ENCODE assay signal across 13 cellular contexts in genomic region chr12:12804432-12804886, GRCh38. TPM values are rescaled to one million over a fixed set of nuclear protein-coding genes. Genes with fewer than 3 reads are reported as not detected.
A peak's percentile ranks its signal among the peaks of the same experiment; 100 is the strongest.
DNase-seq lines count a peak whose midpoint lies in the region; TF ChIP-seq lines count a peak whose summit lies in the region.
"Had no signal": no experiment of that assay in that cellular context is flagged by ENCODE, and none has a peak within 500 bp of the region (broad histone marks: within the 10 kb centered on the region; RNA-seq: fewer than 3 reads in every experiment).

No MANE protein-coding gene starts in this region.

- H3K27me3 ChIP-seq in esophagus squamous epithelium (no peaks in the 10 kb centered on the region), ascending aorta (no peaks in the 10 kb centered on the region)
- H3K27me3 ChIP-seq: upper lobe of left lung had no signal

- H3K9me3 ChIP-seq in esophagus squamous epithelium (no peaks in the 10 kb centered on the region), ascending aorta (no peaks in the 10 kb centered on the region)
- H3K9me3 ChIP-seq: upper lobe of left lung had no signal

- no peaks in the 10 kb centered on the region for H3K36me3 ChIP-seq in esophagus squamous epithelium
- no peaks in the 10 kb centered on the region for H3K36me3 ChIP-seq in ascending aorta
- H3K36me3 ChIP-seq: upper lobe of left lung had no signal

- H3K27ac ChIP-seq in RWPE1 (peak overlapping the region; percentile 94), esophagus squamous epithelium (peak overlapping the region; percentile 74 to 90 (median 85)), skin epidermis (peak overlapping the region in 14 of 21 experiments; percentile 7 to 79 (median 56)), ascending aorta (no peak overlapping the region)
- H3K27ac ChIP-seq: SK-N-MC had no signal

- peaks cover 25 to 96% (median 53%) of the 10 kb centered on the region in 3 donors for H3K4me1 ChIP-seq in esophagus squamous epithelium
- H3K4me1 ChIP-seq in ascending aorta, result no peaks in the 10 kb centered on the region

- WGBS in esophagus squamous epithelium, 2 donors, result 24 to 46% methylated on average over 6 of the region's 6 CpGs

- DNase-seq in SIG-M5 treated with dmso at 0.1 percent for 504 hours (lab: John Stamatoyannopoulos, UW; ENCODE audit: unreplicated experiment) (peak; percentile 34), SIG-M5 (lab: John Stamatoyannopoulos, UW) (no peak), RWPE1 (ENCODE audit: low spot score) (peak; percentile 96), esophagus squamous epithelium (lab: John Stamatoyannopoulos, UW) (no peak), ascending aorta (ENCODE audit: low spot score in 2 of 2) (no peak), NCI-H1436 (lab: John Stamatoyannopoulos, UW) (no peak), HK-2 (ENCODE audit: unreplicated experiment) (no peak)
- DNase-seq: 8988T; activated naive CD4-positive, alpha-beta T cell treated with anti-CD3 and anti-CD28 coated beads, Interleukin-2, amount 50 U/mL, for 16 hours; MV-4-11; upper lobe of left lung had no signal

- CTCF ChIA-PET in RWPE1 (lab: Yijun Ruan, JAX), result interaction anchor here (0.6 to 0.7 kb wide), 2 partner anchors 11 to 176 kb away, joined by 3 to 4 read pairs; no protein-coding TSS in a partner anchor

- TF ChIP-seq CTCF in RWPE1 (conservative IDR thresholded peaks at IDR 0.05; ENCODE audit: low read depth), result no peak
- no peak for TF ChIP-seq CTCF in esophagus squamous epithelium (IDR thresholded peaks at IDR 0.05)
- no peak for TF ChIP-seq CTCF in ascending aorta (IDR thresholded peaks at IDR 0.05)

- POLR2A ChIA-PET in RWPE1 (lab: Yijun Ruan, JAX; ENCODE audit: low non-redundant PET), result interaction anchor here (0.6 to 1.3 kb wide), 4 partner anchors 30 to 276 kb away, joined by 3 to 6 read pairs (median 4); no protein-coding TSS in a partner anchor

- H3K4me3 ChIP-seq in esophagus squamous epithelium (no peak overlapping the region), skin epidermis (no peak overlapping the region), ascending aorta (no peak overlapping the region)
- H3K4me3 ChIP-seq: SK-N-MC, upper lobe of left lung had no signal

- TF ChIP-seq POLR2A in esophagus squamous epithelium (IDR thresholded peaks at IDR 0.05), result peak in 1 of 4 donors; percentile 13

- intact Hi-C loops in esophagus squamous epithelium (cut with DNase I), result no loop called here
- intact Hi-C loops in ascending aorta (cut with DNase I), result no loop called here

RNA-seq across cellular contexts. Expression of gene DDX47, which starts 8.7 kb away (rescaled TPM):
- total RNA-seq in esophagus squamous epithelium (10 to 100 TPM; 40.6 to 67.9 (median 55.3) TPM), ascending aorta (36.4 TPM)

RNA-seq across cellular contexts. Expression of gene APOLD1, which starts 19.0 kb away (rescaled TPM):
- total RNA-seq in esophagus squamous epithelium (10 to 100 TPM in 1 of 4 donors, 1 to 10 TPM in 3; 2.5 to 14.1 (median 6.8) TPM), ascending aorta (189 TPM)

Comparison
In these comparisons a context has a peak if more than half of its experiments do, and no peak if none do; other contexts are left out.
1. DNase-seq: peak in SIG-M5 treated with dmso at 0.1 percent for 504 hours (single experiment) and RWPE1 (single experiment); none in SIG-M5 (single experiment), esophagus squamous epithelium (single experiment), ascending aorta (0 of 2), NCI-H1436 (single experiment) and HK-2 (single experiment).
2. H3K27ac ChIP-seq: peak in RWPE1 (single experiment), esophagus squamous epithelium (4 of 4) and skin epidermis (14 of 21); none in ascending aorta (0 of 2).
3. RNA of gene APOLD1, which starts 19.0 kb away (total RNA-seq): 189 TPM in ascending aorta (single experiment); 2.5 to 14.1 TPM in esophagus squamous epithelium; every median in the first group is over 10 times any median in the second.